Comparison of ENCODE assay signal across 1 cellular context in genomic region chr6:41744236-41744787, GRCh38.
TF ChIP-seq lines count a peak whose summit lies in the region.

No MANE protein-coding gene starts in this region.

TF ChIP-seq in HepG2, 621 proteins besides CTCF, POLR2A, EP300 and RAD21 (continues in another document):
- no peak for TF ChIP-seq ZFAT (CRISPR knock-in tag; conservative IDR thresholded peaks at IDR 0.05)
- peak; percentile 50; the same call in 1 of the 2 replicates for TF ChIP-seq ZBTB38 (CRISPR knock-in tag; IDR thresholded peaks at IDR 0.05)
- peak; percentile 74; the same call in 1 of the 2 replicates for TF ChIP-seq ZNF768 (CRISPR knock-in tag; IDR thresholded peaks at IDR 0.05)
- TF ChIP-seq, protein P1, sequence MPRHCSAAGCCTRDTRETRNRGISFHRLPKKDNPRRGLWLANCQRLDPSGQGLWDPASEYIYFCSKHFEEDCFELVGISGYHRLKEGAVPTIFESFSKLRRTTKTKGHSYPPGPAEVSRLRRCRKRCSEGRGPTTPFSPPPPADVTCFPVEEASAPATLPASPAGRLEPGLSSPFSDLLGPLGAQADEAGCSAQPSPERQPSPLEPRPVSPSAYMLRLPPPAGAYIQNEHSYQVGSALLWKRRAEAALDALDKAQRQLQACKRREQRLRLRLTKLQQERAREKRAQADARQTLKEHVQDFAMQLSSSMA (CRISPR knock-in tag; IDR thresholded peaks at IDR 0.05): no peak
- no peak for TF ChIP-seq ZNF639 (CRISPR knock-in tag; conservative IDR thresholded peaks at IDR 0.05)
- no peak for TF ChIP-seq ZC3H13 (CRISPR knock-in tag; IDR thresholded peaks at IDR 0.05)
- no peak for TF ChIP-seq ZNF552 (CRISPR knock-in tag; IDR thresholded peaks at IDR 0.05; ENCODE audit: borderline replicate concordance)
- no peak for TF ChIP-seq MEF2D (CRISPR knock-in tag; IDR thresholded peaks at IDR 0.05)
- no peak for TF ChIP-seq AKNA (CRISPR knock-in tag; IDR thresholded peaks at IDR 0.05; ENCODE audit: borderline replicate concordance)
- TF ChIP-seq CHCHD3 (CRISPR knock-in tag; IDR thresholded peaks at IDR 0.05): no peak
- no peak for TF ChIP-seq POLR2AphosphoS2 (IDR thresholded peaks at IDR 0.05; ENCODE audit: low read depth, low read length)
- no peak for TF ChIP-seq ZNF205 (CRISPR knock-in tag; IDR thresholded peaks at IDR 0.05)
- TF ChIP-seq JUND (CRISPR knock-in tag; IDR thresholded peaks at IDR 0.05): no peak
- TF ChIP-seq AHDC1 (CRISPR knock-in tag; IDR thresholded peaks at IDR 0.05; ENCODE audit: borderline replicate concordance): no peak
- TF ChIP-seq MIER3 (CRISPR knock-in tag; IDR thresholded peaks at IDR 0.05; ENCODE audit: borderline replicate concordance): no peak
- TF ChIP-seq ZNF44 (CRISPR knock-in tag; IDR thresholded peaks at IDR 0.05): no peak
- no peak for TF ChIP-seq ZNF24 (IDR thresholded peaks at IDR 0.05)
- TF ChIP-seq ZNF251 (CRISPR knock-in tag; IDR thresholded peaks at IDR 0.05): no peak
- TF ChIP-seq TP53 (CRISPR knock-in tag; conservative IDR thresholded peaks at IDR 0.05): no peak
- TF ChIP-seq RERE (CRISPR knock-in tag; IDR thresholded peaks at IDR 0.05; ENCODE audit: low read depth): no peak
- TF ChIP-seq RBFOX2 (IDR thresholded peaks at IDR 0.05; ENCODE audit: low read depth, low read length): peak; percentile 56
- no peak for TF ChIP-seq BHLHE40 (IDR thresholded peaks at IDR 0.05; ENCODE audit: low read length)
- TF ChIP-seq ZNF329 (CRISPR knock-in tag; IDR thresholded peaks at IDR 0.05; ENCODE audit: low read depth): no peak
- no peak for TF ChIP-seq SMAD9 (CRISPR knock-in tag; IDR thresholded peaks at IDR 0.05)
- 0 out of 2 replicates have a peak, but pooled peaks have one; percentile 37 for TF ChIP-seq MAF1 (CRISPR knock-in tag; IDR thresholded peaks at IDR 0.05; ENCODE audit: borderline replicate concordance)
- no peak for TF ChIP-seq NFIB (CRISPR knock-in tag; IDR thresholded peaks at IDR 0.05; ENCODE audit: borderline replicate concordance)
- no peak for TF ChIP-seq SIX1 (CRISPR knock-in tag; IDR thresholded peaks at IDR 0.05; ENCODE audit: borderline replicate concordance)
- TF ChIP-seq PHF21A (CRISPR knock-in tag; IDR thresholded peaks at IDR 0.05): no peak
- TF ChIP-seq POLR2AphosphoS5 (IDR thresholded peaks at IDR 0.05; ENCODE audit: low read depth, low read length): no peak
- TF ChIP-seq HNRNPL (IDR thresholded peaks at IDR 0.05; ENCODE audit: low read depth, low read length): peak; percentile 65; the same call in 1 of the 2 replicates
- TF ChIP-seq RFX3 (CRISPR knock-in tag; IDR thresholded peaks at IDR 0.05): no peak
- no peak for TF ChIP-seq ZNF451 (CRISPR knock-in tag; IDR thresholded peaks at IDR 0.05)
- TF ChIP-seq, protein P2, sequence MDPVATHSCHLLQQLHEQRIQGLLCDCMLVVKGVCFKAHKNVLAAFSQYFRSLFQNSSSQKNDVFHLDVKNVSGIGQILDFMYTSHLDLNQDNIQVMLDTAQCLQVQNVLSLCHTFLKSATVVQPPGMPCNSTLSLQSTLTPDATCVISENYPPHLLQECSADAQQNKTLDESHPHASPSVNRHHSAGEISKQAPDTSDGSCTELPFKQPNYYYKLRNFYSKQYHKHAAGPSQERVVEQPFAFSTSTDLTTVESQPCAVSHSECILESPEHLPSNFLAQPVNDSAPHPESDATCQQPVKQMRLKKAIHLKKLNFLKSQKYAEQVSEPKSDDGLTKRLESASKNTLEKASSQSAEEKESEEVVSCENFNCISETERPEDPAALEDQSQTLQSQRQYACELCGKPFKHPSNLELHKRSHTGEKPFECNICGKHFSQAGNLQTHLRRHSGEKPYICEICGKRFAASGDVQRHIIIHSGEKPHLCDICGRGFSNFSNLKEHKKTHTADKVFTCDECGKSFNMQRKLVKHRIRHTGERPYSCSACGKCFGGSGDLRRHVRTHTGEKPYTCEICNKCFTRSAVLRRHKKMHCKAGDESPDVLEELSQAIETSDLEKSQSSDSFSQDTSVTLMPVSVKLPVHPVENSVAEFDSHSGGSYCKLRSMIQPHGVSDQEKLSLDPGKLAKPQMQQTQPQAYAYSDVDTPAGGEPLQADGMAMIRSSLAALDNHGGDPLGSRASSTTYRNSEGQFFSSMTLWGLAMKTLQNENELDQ (CRISPR knock-in tag; IDR thresholded peaks at IDR 0.05; ENCODE audit: borderline replicate concordance): no peak
- TF ChIP-seq ZNF776 (CRISPR knock-in tag; IDR thresholded peaks at IDR 0.05): no peak
- TF ChIP-seq, protein P3, sequence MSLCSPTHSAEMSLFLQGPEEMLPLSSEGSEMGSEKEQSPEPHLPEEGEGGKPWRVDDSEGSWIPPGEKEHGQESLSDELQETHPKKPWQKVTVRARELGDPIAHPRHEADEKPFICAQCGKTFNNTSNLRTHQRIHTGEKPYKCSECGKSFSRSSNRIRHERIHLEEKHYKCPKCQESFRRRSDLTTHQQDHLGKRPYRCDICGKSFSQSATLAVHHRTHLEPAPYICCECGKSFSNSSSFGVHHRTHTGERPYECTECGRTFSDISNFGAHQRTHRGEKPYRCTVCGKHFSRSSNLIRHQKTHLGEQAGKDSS (CRISPR knock-in tag; IDR thresholded peaks at IDR 0.05; ENCODE audit: borderline replicate concordance, low read depth): no peak
- TF ChIP-seq ZBTB2 (CRISPR knock-in tag; IDR thresholded peaks at IDR 0.05; ENCODE audit: low read depth): no peak
- no peak for TF ChIP-seq NFYB (CRISPR knock-in tag; IDR thresholded peaks at IDR 0.05)
- no peak for TF ChIP-seq SOX5 (CRISPR knock-in tag; IDR thresholded peaks at IDR 0.05; ENCODE audit: borderline replicate concordance)
- no peak for TF ChIP-seq CBX5 (CRISPR knock-in tag; IDR thresholded peaks at IDR 0.05; ENCODE audit: borderline replicate concordance)
